1 cellular context compared by ENCODE assay signal in the genomic region with DNA sequence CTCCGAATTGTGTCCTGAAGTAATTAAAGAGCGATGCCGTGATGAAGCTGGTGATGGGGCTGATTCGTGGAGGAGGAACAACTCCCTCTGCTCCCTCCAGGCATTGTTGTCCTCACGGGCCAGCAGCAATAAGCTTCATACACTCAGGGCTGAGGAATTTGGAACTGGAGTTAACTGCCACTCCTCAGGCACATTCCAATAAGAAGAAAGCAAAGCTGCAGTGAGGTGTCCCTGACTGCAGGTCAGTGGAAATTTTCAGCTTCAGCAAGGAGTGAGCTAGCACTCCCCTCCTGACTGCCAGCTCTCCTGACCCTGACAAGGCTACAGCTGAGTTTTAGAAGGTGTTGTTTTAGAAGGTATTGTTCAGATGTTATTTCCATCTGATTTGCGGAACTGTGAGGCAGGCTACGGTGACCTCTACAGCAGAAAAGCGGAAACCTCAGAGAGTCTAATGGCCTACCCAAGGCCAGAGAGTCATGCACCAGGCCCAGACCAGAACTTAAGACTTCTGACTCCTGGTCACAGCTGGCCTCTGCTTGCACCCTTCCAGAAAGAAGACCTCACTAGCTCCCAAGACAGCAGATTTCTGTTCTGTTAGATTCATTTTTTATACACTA.
TF ChIP-seq lines count a peak whose summit lies in the region.

No MANE protein-coding gene starts in this region.

TF ChIP-seq in HepG2, 621 proteins besides CTCF, POLR2A, EP300 and RAD21 (continued from another document):
- TF ChIP-seq, protein P1, sequence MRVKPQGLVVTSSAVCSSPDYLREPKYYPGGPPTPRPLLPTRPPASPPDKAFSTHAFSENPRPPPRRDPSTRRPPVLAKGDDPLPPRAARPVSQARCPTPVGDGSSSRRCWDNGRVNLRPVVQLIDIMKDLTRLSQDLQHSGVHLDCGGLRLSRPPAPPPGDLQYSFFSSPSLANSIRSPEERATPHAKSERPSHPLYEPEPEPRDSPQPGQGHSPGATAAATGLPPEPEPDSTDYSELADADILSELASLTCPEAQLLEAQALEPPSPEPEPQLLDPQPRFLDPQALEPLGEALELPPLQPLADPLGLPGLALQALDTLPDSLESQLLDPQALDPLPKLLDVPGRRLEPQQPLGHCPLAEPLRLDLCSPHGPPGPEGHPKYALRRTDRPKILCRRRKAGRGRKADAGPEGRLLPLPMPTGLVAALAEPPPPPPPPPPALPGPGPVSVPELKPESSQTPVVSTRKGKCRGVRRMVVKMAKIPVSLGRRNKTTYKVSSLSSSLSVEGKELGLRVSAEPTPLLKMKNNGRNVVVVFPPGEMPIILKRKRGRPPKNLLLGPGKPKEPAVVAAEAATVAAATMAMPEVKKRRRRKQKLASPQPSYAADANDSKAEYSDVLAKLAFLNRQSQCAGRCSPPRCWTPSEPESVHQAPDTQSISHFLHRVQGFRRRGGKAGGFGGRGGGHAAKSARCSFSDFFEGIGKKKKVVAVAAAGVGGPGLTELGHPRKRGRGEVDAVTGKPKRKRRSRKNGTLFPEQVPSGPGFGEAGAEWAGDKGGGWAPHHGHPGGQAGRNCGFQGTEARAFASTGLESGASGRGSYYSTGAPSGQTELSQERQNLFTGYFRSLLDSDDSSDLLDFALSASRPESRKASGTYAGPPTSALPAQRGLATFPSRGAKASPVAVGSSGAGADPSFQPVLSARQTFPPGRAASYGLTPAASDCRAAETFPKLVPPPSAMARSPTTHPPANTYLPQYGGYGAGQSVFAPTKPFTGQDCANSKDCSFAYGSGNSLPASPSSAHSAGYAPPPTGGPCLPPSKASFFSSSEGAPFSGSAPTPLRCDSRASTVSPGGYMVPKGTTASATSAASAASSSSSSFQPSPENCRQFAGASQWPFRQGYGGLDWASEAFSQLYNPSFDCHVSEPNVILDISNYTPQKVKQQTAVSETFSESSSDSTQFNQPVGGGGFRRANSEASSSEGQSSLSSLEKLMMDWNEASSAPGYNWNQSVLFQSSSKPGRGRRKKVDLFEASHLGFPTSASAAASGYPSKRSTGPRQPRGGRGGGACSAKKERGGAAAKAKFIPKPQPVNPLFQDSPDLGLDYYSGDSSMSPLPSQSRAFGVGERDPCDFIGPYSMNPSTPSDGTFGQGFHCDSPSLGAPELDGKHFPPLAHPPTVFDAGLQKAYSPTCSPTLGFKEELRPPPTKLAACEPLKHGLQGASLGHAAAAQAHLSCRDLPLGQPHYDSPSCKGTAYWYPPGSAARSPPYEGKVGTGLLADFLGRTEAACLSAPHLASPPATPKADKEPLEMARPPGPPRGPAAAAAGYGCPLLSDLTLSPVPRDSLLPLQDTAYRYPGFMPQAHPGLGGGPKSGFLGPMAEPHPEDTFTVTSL (CRISPR knock-in tag; IDR thresholded peaks at IDR 0.05; ENCODE audit: borderline replicate concordance) = no peak
- no peak for TF ChIP-seq KLF12 (CRISPR knock-in tag; IDR thresholded peaks at IDR 0.05; ENCODE audit: borderline replicate concordance)
- TF ChIP-seq ZFX (CRISPR knock-in tag; IDR thresholded peaks at IDR 0.05; ENCODE audit: low read depth) = 0 out of 2 replicates have a peak, but pooled peaks have one; percentile 23
- no peak for TF ChIP-seq ZNF20 (CRISPR knock-in tag; IDR thresholded peaks at IDR 0.05)
- TF ChIP-seq, protein P2, sequence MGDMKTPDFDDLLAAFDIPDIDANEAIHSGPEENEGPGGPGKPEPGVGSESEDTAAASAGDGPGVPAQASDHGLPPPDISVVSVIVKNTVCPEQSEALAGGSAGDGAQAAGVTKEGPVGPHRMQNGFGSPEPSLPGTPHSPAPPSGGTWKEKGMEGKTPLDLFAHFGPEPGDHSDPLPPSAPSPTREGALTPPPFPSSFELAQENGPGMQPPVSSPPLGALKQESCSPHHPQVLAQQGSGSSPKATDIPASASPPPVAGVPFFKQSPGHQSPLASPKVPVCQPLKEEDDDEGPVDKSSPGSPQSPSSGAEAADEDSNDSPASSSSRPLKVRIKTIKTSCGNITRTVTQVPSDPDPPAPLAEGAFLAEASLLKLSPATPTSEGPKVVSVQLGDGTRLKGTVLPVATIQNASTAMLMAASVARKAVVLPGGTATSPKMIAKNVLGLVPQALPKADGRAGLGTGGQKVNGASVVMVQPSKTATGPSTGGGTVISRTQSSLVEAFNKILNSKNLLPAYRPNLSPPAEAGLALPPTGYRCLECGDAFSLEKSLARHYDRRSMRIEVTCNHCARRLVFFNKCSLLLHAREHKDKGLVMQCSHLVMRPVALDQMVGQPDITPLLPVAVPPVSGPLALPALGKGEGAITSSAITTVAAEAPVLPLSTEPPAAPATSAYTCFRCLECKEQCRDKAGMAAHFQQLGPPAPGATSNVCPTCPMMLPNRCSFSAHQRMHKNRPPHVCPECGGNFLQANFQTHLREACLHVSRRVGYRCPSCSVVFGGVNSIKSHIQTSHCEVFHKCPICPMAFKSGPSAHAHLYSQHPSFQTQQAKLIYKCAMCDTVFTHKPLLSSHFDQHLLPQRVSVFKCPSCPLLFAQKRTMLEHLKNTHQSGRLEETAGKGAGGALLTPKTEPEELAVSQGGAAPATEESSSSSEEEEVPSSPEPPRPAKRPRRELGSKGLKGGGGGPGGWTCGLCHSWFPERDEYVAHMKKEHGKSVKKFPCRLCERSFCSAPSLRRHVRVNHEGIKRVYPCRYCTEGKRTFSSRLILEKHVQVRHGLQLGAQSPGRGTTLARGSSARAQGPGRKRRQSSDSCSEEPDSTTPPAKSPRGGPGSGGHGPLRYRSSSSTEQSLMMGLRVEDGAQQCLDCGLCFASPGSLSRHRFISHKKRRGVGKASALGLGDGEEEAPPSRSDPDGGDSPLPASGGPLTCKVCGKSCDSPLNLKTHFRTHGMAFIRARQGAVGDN (CRISPR knock-in tag; IDR thresholded peaks at IDR 0.05) = peak; percentile 17; the same call in 1 of the 2 replicates
- TF ChIP-seq DNMT3B (CRISPR knock-in tag; conservative IDR thresholded peaks at IDR 0.05) = no peak
- TF ChIP-seq ZNF253 (CRISPR knock-in tag; IDR thresholded peaks at IDR 0.05; ENCODE audit: borderline replicate concordance) = no peak
- TF ChIP-seq, protein P3, sequence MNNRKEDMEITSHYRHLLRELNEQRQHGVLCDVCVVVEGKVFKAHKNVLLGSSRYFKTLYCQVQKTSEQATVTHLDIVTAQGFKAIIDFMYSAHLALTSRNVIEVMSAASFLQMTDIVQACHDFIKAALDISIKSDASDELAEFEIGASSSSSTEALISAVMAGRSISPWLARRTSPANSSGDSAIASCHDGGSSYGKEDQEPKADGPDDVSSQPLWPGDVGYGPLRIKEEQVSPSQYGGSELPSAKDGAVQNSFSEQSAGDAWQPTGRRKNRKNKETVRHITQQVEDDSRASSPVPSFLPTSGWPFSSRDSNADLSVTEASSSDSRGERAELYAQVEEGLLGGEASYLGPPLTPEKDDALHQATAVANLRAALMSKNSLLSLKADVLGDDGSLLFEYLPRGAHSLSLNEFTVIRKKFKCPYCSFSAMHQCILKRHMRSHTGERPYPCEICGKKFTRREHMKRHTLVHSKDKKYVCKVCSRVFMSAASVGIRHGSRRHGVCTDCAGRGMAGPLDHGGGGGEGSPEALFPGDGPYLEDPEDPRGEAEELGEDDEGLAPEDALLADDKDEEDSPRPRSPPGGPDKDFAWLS (CRISPR knock-in tag; IDR thresholded peaks at IDR 0.05; ENCODE audit: borderline replicate concordance) = no peak
- TF ChIP-seq, protein P4, sequence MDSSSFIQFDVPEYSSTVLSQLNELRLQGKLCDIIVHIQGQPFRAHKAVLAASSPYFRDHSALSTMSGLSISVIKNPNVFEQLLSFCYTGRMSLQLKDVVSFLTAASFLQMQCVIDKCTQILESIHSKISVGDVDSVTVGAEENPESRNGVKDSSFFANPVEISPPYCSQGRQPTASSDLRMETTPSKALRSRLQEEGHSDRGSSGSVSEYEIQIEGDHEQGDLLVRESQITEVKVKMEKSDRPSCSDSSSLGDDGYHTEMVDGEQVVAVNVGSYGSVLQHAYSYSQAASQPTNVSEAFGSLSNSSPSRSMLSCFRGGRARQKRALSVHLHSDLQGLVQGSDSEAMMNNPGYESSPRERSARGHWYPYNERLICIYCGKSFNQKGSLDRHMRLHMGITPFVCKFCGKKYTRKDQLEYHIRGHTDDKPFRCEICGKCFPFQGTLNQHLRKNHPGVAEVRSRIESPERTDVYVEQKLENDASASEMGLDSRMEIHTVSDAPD (CRISPR knock-in tag; IDR thresholded peaks at IDR 0.05) = 0 out of 2 replicates have a peak, but pooled peaks have one; percentile 11
- TF ChIP-seq, protein P5, sequence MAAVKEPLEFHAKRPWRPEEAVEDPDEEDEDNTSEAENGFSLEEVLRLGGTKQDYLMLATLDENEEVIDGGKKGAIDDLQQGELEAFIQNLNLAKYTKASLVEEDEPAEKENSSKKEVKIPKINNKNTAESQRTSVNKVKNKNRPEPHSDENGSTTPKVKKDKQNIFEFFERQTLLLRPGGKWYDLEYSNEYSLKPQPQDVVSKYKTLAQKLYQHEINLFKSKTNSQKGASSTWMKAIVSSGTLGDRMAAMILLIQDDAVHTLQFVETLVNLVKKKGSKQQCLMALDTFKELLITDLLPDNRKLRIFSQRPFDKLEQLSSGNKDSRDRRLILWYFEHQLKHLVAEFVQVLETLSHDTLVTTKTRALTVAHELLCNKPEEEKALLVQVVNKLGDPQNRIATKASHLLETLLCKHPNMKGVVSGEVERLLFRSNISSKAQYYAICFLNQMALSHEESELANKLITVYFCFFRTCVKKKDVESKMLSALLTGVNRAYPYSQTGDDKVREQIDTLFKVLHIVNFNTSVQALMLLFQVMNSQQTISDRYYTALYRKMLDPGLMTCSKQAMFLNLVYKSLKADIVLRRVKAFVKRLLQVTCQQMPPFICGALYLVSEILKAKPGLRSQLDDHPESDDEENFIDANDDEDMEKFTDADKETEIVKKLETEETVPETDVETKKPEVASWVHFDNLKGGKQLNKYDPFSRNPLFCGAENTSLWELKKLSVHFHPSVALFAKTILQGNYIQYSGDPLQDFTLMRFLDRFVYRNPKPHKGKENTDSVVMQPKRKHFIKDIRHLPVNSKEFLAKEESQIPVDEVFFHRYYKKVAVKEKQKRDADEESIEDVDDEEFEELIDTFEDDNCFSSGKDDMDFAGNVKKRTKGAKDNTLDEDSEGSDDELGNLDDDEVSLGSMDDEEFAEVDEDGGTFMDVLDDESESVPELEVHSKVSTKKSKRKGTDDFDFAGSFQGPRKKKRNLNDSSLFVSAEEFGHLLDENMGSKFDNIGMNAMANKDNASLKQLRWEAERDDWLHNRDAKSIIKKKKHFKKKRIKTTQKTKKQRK (IDR thresholded peaks at IDR 0.05; ENCODE audit: low read length) = no peak
- TF ChIP-seq RXRB (CRISPR knock-in tag; IDR thresholded peaks at IDR 0.05; ENCODE audit: borderline replicate concordance) = 0 out of 2 replicates have a peak, but pooled peaks have one; percentile 37
- TF ChIP-seq, protein P6, sequence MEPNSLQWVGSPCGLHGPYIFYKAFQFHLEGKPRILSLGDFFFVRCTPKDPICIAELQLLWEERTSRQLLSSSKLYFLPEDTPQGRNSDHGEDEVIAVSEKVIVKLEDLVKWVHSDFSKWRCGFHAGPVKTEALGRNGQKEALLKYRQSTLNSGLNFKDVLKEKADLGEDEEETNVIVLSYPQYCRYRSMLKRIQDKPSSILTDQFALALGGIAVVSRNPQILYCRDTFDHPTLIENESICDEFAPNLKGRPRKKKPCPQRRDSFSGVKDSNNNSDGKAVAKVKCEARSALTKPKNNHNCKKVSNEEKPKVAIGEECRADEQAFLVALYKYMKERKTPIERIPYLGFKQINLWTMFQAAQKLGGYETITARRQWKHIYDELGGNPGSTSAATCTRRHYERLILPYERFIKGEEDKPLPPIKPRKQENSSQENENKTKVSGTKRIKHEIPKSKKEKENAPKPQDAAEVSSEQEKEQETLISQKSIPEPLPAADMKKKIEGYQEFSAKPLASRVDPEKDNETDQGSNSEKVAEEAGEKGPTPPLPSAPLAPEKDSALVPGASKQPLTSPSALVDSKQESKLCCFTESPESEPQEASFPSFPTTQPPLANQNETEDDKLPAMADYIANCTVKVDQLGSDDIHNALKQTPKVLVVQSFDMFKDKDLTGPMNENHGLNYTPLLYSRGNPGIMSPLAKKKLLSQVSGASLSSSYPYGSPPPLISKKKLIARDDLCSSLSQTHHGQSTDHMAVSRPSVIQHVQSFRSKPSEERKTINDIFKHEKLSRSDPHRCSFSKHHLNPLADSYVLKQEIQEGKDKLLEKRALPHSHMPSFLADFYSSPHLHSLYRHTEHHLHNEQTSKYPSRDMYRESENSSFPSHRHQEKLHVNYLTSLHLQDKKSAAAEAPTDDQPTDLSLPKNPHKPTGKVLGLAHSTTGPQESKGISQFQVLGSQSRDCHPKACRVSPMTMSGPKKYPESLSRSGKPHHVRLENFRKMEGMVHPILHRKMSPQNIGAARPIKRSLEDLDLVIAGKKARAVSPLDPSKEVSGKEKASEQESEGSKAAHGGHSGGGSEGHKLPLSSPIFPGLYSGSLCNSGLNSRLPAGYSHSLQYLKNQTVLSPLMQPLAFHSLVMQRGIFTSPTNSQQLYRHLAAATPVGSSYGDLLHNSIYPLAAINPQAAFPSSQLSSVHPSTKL (CRISPR knock-in tag; IDR thresholded peaks at IDR 0.05) = peak; percentile 55
- TF ChIP-seq SP4 (CRISPR knock-in tag; IDR thresholded peaks at IDR 0.05) = no peak
- TF ChIP-seq, protein P7, sequence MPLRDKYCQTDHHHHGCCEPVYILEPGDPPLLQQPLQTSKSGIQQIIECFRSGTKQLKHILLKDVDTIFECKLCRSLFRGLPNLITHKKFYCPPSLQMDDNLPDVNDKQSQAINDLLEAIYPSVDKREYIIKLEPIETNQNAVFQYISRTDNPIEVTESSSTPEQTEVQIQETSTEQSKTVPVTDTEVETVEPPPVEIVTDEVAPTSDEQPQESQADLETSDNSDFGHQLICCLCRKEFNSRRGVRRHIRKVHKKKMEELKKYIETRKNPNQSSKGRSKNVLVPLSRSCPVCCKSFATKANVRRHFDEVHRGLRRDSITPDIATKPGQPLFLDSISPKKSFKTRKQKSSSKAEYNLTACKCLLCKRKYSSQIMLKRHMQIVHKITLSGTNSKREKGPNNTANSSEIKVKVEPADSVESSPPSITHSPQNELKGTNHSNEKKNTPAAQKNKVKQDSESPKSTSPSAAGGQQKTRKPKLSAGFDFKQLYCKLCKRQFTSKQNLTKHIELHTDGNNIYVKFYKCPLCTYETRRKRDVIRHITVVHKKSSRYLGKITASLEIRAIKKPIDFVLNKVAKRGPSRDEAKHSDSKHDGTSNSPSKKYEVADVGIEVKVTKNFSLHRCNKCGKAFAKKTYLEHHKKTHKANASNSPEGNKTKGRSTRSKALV (CRISPR knock-in tag; IDR thresholded peaks at IDR 0.05) = no peak
- peak; percentile 37; the same call in 1 of the 2 replicates for TF ChIP-seq SALL1 (CRISPR knock-in tag; IDR thresholded peaks at IDR 0.05)
- TF ChIP-seq SRF (IDR thresholded peaks at IDR 0.05; ENCODE audit: low read depth, low read length) = no peak
- TF ChIP-seq ZFY (CRISPR knock-in tag; IDR thresholded peaks at IDR 0.05) = 0 out of 2 replicates have a peak, but pooled peaks have one; percentile 33
- no peak for TF ChIP-seq ZNF17 (CRISPR knock-in tag; IDR thresholded peaks at IDR 0.05)
- peak; percentile 72 for TF ChIP-seq FOSL2 (CRISPR knock-in tag; IDR thresholded peaks at IDR 0.05)
- TF ChIP-seq ZNF296 (CRISPR knock-in tag; conservative IDR thresholded peaks at IDR 0.05) = no peak
